ENCODE assay signal across 33 cellular contexts in genomic region chr4:123162859-123163258, GRCh38.
"Had no signal": no experiment of that assay in that cellular context is flagged by ENCODE, and none has a peak within 500 bp of the region (broad histone marks: within the 10 kb centered on the region; RNA-seq: fewer than 3 reads in every experiment).

No MANE protein-coding gene starts in this region.

- H3K9me3 ChIP-seq: adrenal gland, body of pancreas, breast epithelium had no signal

- H3K4me3 ChIP-seq: adrenal gland, body of pancreas, breast epithelium had no signal

- FAIRE-seq: astrocyte, TTC549 had no signal

- H3K27me3 ChIP-seq: adrenal gland, body of pancreas, brain microvascular endothelial cell, breast epithelium had no signal

- DNase-seq: activated B cell treated with CpG ODN at 0.5 μM for 24 hours; activated CD4-positive, alpha-beta memory T cell treated with anti-CD3 and anti-CD28 coated beads for 36 hours; activated CD4-positive, alpha-beta T cell treated with anti-CD3 and anti-CD28 coated beads for 4 hours; activated CD4-positive, alpha-beta T cell treated with anti-CD3 and anti-CD28 coated beads, Interleukin-2, amount 10 ng/mL, durations not matched to agents 24 days and 14 days; activated CD4-positive, alpha-beta T cell treated with anti-CD3 and anti-CD28 coated beads, Interleukin-2, amount 50 U/mL, for 1 hour; activated CD4-positive, alpha-beta T cell treated with anti-CD3 and anti-CD28 coated beads, Interleukin-2, amount 50 U/mL, for 4 hours; activated CD4-positive, CD25-positive, alpha-beta regulatory T cell treated with anti-CD3 and anti-CD28 coated beads, Interleukin-2, amount 50 U/mL, for 72 hours; activated CD8-positive, alpha-beta memory T cell treated with anti-CD3 and anti-CD28 coated beads, Interleukin-2, amount 50 U/mL, for 4 hours; activated CD8-positive, alpha-beta T cell treated with anti-CD3 and anti-CD28 coated beads for 36 hours; activated effector memory CD4-positive, alpha-beta T cell treated with anti-CD3 and anti-CD28 coated beads, Interleukin-2, amount 50 U/mL, for 16 hours; activated gamma-delta T cell treated with Interleukin-2 at 50 U/mL for 16 hours; activated naive CD4-positive, alpha-beta T cell; activated naive CD4-positive, alpha-beta T cell treated with anti-CD3 and anti-CD28 coated beads for 36 hours; activated naive CD4-positive, alpha-beta T cell treated with anti-CD3 and anti-CD28 coated beads, Interleukin-2, amount 50 U/mL, for 16 hours; activated naive CD8-positive, alpha-beta T cell treated with anti-CD3 and anti-CD28 coated beads for 36 hours; activated T-cell treated with anti-CD3 and anti-CD28 coated beads for 4 hours; activated T-cell treated with anti-CD3 and anti-CD28 coated beads, Interleukin-2, amount 50 U/mL, for 1 hour; activated T-cell treated with anti-CD3 and anti-CD28 coated beads, Interleukin-2, amount 50 U/mL, for 4 hours; activated T-cell treated with anti-CD3 and anti-CD28 coated beads, Interleukin-2, amount 50 U/mL, for 72 hours; adrenal gland; amniotic stem cell; aorta; body of pancreas; brain microvascular endothelial cell; central memory CD4-positive, alpha-beta T cell; T-helper 2 cell; T-helper 9 cell had no signal

- ATAC-seq: activated CD8-positive, alpha-beta T cell treated with anti-CD3 and anti-CD28 coated beads for 36 hours; activated naive CD4-positive, alpha-beta T cell treated with anti-CD3 and anti-CD28 coated beads, Interleukin-2, amount 50 U/mL, for 72 hours; activated T-cell treated with anti-CD3 and anti-CD28 coated beads, Interleukin-2, amount 50 U/mL, for 4 hours; activated T-cell treated with anti-CD3 and anti-CD28 coated beads, Interleukin-2, amount 50 U/mL, for 72 hours; activated T-helper 17 cell treated with anti-CD3 and anti-CD28 coated beads, Interleukin-2, amount 50 U/mL, for 72 hours; body of pancreas had no signal

- H3K27ac ChIP-seq: adrenal gland, body of pancreas, brain microvascular endothelial cell, breast epithelium, VCaP had no signal

- H3K36me3 ChIP-seq: adrenal gland, brain microvascular endothelial cell, breast epithelium had no signal

- H3K4me1 ChIP-seq: adrenal gland, body of pancreas, breast epithelium had no signal
